In the genomic region with DNA sequence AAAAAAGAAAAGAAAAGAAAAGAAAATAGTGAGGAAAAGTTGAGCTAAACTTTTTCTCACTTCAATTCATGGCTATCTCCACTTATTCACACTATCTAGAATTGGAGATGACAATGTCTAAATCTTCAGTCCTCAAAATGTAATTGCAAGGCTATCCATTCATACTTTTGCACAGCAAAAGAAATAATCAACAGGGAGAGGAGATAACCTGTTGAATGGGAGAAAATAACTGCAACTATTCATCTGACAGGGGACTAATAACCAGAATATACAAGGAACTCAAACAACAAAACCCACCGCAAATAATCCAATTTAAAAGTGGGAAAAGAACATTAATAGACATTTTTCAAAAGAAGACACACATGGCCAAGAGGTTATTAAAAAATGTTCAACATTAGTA, we compare ENCODE assay signal across 14 cellular contexts.
A peak's percentile ranks its signal among the peaks of the same experiment; 100 is the strongest.
DNase-seq lines count a peak whose midpoint lies in the region; ATAC-seq and TF ChIP-seq lines count a peak whose summit lies in the region.
"Had no signal": no experiment of that assay in that cellular context is flagged by ENCODE, and none has a peak within 500 bp of the region (broad histone marks: within the 10 kb centered on the region; RNA-seq: fewer than 3 reads in every experiment).

No MANE protein-coding gene starts in this region.

- H3K4me3 ChIP-seq in Loucy (ENCODE audit: low read length, poor library complexity, severe bottlenecking), result no peak overlapping the region
- H3K4me3 ChIP-seq: A549; BLaER1 treated with 17β-estradiol and CSF1 and Interleukin-3, amounts not matched to agents 10 nM and 100 nM had no signal

- peaks cover 81% of the 10 kb centered on the region for H3K79me2 ChIP-seq in Loucy (ENCODE audit: insufficient read depth, low read length)

- ATAC-seq in HG03135 (IDR thresholded peaks at IDR 0.05; ENCODE audit: unreplicated experiment), result no peak
- ATAC-seq: A549; CD8-positive, alpha-beta T cell had no signal

- peak overlapping the region; percentile 25 for H3K27ac Mint-ChIP-seq in activated naive CD4-positive, alpha-beta T cell treated with anti-CD3 and anti-CD28 coated beads, Interleukin-2, amount 50 U/mL, for 24 hours
- H3K27ac Mint-ChIP-seq: B cell; CD4-positive, alpha-beta T cell; CD8-positive, alpha-beta T cell had no signal

- peaks cover 84% of the 10 kb centered on the region for H3K4me1 ChIP-seq in Loucy (ENCODE audit: insufficient read depth, low read length, poor library complexity, severe bottlenecking)
- H3K4me1 ChIP-seq: Caco-2 had no signal

- no peaks in the 10 kb centered on the region for H3K27me3 ChIP-seq in Loucy (ENCODE audit: insufficient read depth, low read length, poor library complexity, severe bottlenecking)
- H3K27me3 ChIP-seq: BLaER1 treated with 17β-estradiol and CSF1 and Interleukin-3, amounts not matched to agents 10 nM and 100 nM had no signal

- peaks cover 68% of the 10 kb centered on the region for H3K4me1 Mint-ChIP-seq in activated naive CD4-positive, alpha-beta T cell treated with anti-CD3 and anti-CD28 coated beads, Interleukin-2, amount 50 U/mL, for 24 hours

- no peaks in the 10 kb centered on the region for H3K9me2 ChIP-seq in Loucy (replicated peaks; ENCODE audit: low read depth, low read length)

- no peak overlapping the region for H3K4me3 Mint-ChIP-seq in activated naive CD4-positive, alpha-beta T cell treated with anti-CD3 and anti-CD28 coated beads, Interleukin-2, amount 50 U/mL, for 24 hours
- H3K4me3 Mint-ChIP-seq: B cell; CD4-positive, alpha-beta T cell; CD8-positive, alpha-beta T cell had no signal

- no peak for TF ChIP-seq CTCF in Loucy (conservative IDR thresholded peaks at IDR 0.05; ENCODE audit: low read length)

- H3K36me3 Mint-ChIP-seq in activated naive CD4-positive, alpha-beta T cell treated with anti-CD3 and anti-CD28 coated beads, Interleukin-2, amount 50 U/mL, for 24 hours, result peaks cover 14% of the 10 kb centered on the region
- H3K36me3 Mint-ChIP-seq: CD8-positive, alpha-beta T cell had no signal

- H4K20me1 ChIP-seq in Loucy (ENCODE audit: insufficient read depth, low read length, poor library complexity, severe bottlenecking), result no peaks in the 10 kb centered on the region

- no peaks in the 10 kb centered on the region for H3K27me3 Mint-ChIP-seq in activated naive CD4-positive, alpha-beta T cell treated with anti-CD3 and anti-CD28 coated beads, Interleukin-2, amount 50 U/mL, for 24 hours
- H3K27me3 Mint-ChIP-seq: B cell; CD4-positive, alpha-beta T cell had no signal

- H3K9me3 Mint-ChIP-seq in activated naive CD4-positive, alpha-beta T cell treated with anti-CD3 and anti-CD28 coated beads, Interleukin-2, amount 50 U/mL, for 24 hours, result no peaks in the 10 kb centered on the region
- H3K9me3 Mint-ChIP-seq: CD4-positive, alpha-beta T cell; CD8-positive, alpha-beta T cell had no signal

- H3K9me3 ChIP-seq in Loucy (ENCODE audit: insufficient read depth, low read depth, low read length), result no peaks in the 10 kb centered on the region
- H3K9me3 ChIP-seq: A549; BLaER1 treated with 17β-estradiol and CSF1 and Interleukin-3, amounts not matched to agents 10 nM and 100 nM; Caco-2 had no signal

- no peak for DNase-seq in activated naive CD4-positive, alpha-beta T cell treated with Interleukin-2 at 50 U/mL for 16 hours
- no peak for DNase-seq in stimulated activated CD4-positive, alpha-beta T cell treated with anti-CD3 and anti-CD28 coated beads, Interleukin-4, amount 100 ng/mL, for 4 hours
- DNase-seq: Caco-2; Calu3; CD4-positive, alpha-beta T cell; CD8-positive, alpha-beta T cell; DMS79 treated with DMSO at 0.1 percent for 48 hours; GF-D8 had no signal

- H2AFZ ChIP-seq in Loucy (ENCODE audit: low read length), result no peak overlapping the region

- peaks cover 8% of the 10 kb centered on the region for H3F3A ChIP-seq in Loucy (ENCODE audit: low read depth)

- H3K9ac ChIP-seq in Loucy (ENCODE audit: low read depth, low read length, poor library complexity, severe bottlenecking), result no peak overlapping the region
- H3K9ac ChIP-seq: BLaER1 treated with 17β-estradiol and CSF1 and Interleukin-3, amounts not matched to agents 10 nM and 100 nM had no signal

- H3K36me3 ChIP-seq in Loucy (ENCODE audit: insufficient read depth, low read length), result peaks cover 4% of the 10 kb centered on the region; the same call in 1 of the 2 replicates

- peak overlapping the region; percentile 58 for H3K4me2 ChIP-seq in Loucy (ENCODE audit: low read depth, low read length, poor library complexity, severe bottlenecking)
- H3K4me2 ChIP-seq: A549; BLaER1 treated with 17β-estradiol and CSF1 and Interleukin-3, amounts not matched to agents 10 nM and 100 nM had no signal
